10 cellular contexts compared by ENCODE assay signal in genomic region chr10:32360241-32360640, GRCh38.
"Had no signal": no experiment of that assay in that cellular context is flagged by ENCODE, and none has a peak within 500 bp of the region (broad histone marks: within the 10 kb centered on the region; RNA-seq: fewer than 3 reads in every experiment).

No MANE protein-coding gene starts in this region.

- H3K27me3 Mint-ChIP-seq: stimulated activated memory B cell treated with anti-CD40 and anti-IgM and Interleukin-4, amounts not matched to agents 10 μg/mL and 1 μg/mL and 100 μg/mL, for 72 hours had no signal

- H3K9me3 Mint-ChIP-seq: stimulated activated memory B cell treated with anti-CD40 and anti-IgM and Interleukin-4, amounts not matched to agents 10 μg/mL and 1 μg/mL and 100 μg/mL, for 72 hours had no signal

- ATAC-seq: stimulated activated memory B cell treated with anti-CD40 and anti-IgM and Interleukin-4, amounts not matched to agents 10 μg/mL and 1 μg/mL and 100 μg/mL, for 72 hours had no signal

- H3K4me3 Mint-ChIP-seq: nephron; stimulated activated memory B cell treated with anti-CD40 and anti-IgM and Interleukin-4, amounts not matched to agents 10 μg/mL and 1 μg/mL and 100 μg/mL, for 72 hours had no signal

- H3K27ac Mint-ChIP-seq: stimulated activated memory B cell treated with anti-CD40 and anti-IgM and Interleukin-4, amounts not matched to agents 10 μg/mL and 1 μg/mL and 100 μg/mL, for 72 hours had no signal

- DNase-seq: activated CD4-positive, CD25-positive, alpha-beta regulatory T cell; activated CD8-positive, alpha-beta memory T cell treated with anti-CD3 and anti-CD28 coated beads, Interleukin-2, amount 50 U/mL, for 48 hours; activated naive CD4-positive, alpha-beta T cell treated with Interleukin-2 at 50 U/mL for 16 hours; adrenal gland; left ventricle myocardium inferior; nucleus accumbens; posterior cingulate gyrus; retina had no signal

- H3K4me1 Mint-ChIP-seq: nephron had no signal
